ENCODE assay signal across 8 cellular contexts in the genomic region with DNA sequence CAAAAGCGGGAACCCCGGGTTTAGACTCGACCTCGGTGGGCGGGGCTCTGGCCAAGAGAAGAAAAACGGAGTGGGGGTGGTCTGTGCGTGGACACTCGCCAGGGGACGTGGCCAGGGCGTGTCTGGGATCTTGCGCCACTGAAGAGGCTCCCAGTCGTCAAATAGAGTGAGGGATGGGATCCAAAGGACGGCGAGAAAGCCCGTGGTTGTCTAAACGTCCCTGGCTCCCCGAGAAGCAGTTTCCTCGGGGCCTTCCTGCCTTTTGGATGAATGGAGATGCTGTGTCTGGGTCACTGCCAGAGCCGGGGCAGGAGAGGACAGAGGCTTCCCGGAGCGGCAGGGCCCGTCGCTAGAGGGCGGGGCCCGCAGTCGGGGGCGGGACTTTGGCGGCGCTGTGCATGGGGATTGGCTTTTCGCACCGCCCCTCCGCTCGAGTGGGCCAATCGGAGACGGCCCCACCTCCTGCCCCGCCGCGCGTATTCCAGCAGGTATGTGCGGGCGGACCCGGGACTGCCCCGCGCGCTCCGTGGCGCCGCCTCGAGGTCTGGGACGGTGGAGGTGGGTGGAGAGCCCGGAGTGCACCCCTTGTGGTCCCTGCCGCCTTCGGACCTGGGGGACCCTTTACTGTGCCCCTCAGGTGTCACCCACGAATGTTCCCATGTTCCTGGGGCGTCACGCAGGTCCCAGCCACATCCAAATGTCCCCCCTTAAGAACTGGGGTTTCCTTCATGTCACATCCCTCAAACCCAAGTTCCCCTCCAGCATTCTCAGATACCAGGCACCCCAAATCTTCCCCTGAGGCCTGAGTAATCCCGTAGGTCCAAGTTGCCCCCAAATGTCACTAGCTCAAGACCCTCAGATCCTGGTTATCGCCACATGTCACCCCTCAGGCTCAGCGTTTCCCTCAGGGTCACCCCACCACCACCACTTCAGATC. TPM values are rescaled to one million over a fixed set of nuclear protein-coding genes. Genes with fewer than 3 reads are reported as not detected.
A peak's percentile ranks its signal among the peaks of the same experiment; 100 is the strongest.
DNase-seq lines count a peak whose midpoint lies in the region; ATAC-seq and TF ChIP-seq lines count a peak whose summit lies in the region.

No MANE protein-coding gene starts in this region.

- H3K4me3 Mint-ChIP-seq in Caco-2 (ENCODE audit: unreplicated experiment) = peak overlapping the region; percentile 69
- H3K4me3 Mint-ChIP-seq in activated T-helper 2 cell treated with anti-CD3 and anti-CD28 coated beads, Interferon-gamma antibody, Interleukin-2, Interleukin-4, amounts not matched to agents 10 μg/mL and 5 μg/mL and 100 μg/mL, durations not matched to agents 14 hours and 24 hours and 36 hours (ENCODE audit: low read depth) = peak overlapping the region; percentile 74
- H3K4me3 Mint-ChIP-seq in nephron = peak overlapping the region; percentile 82 to 84 (median 84)
- peak overlapping the region; percentile 75 to 93 for H3K4me3 Mint-ChIP-seq in stimulated activated naive CD8-positive, alpha-beta T cell treated with anti-CD3 and anti-CD28 coated beads, Interleukin-15, amount 100 ng/mL, for 72 hours

- H3K4me3 ChIP-seq in Caco-2 (ENCODE audit: low read depth, low read length) (peak overlapping the region; percentile 35), Panc1 (ENCODE audit: low read depth in 2 of 2, low read length in 2 of 2) (peak overlapping the region in 1 of 2 experiments; percentile 29; a peak in 2 of 4 replicates), fibroblast of pulmonary artery (replicated peaks; ENCODE audit: low read depth, low read length) (no peak overlapping the region)

- H3K27ac ChIP-seq in Panc1 (ENCODE audit: low read length) = peak overlapping the region; percentile 84

- peak; percentile 76 for ATAC-seq in Panc1
- peak; percentile 87 for ATAC-seq in stimulated activated naive CD8-positive, alpha-beta T cell treated with anti-CD3 and anti-CD28 coated beads, Interleukin-15, amount 100 ng/mL, for 72 hours

- H3K9me3 Mint-ChIP-seq in Caco-2 (ENCODE audit: unreplicated experiment) (no peaks in the 10 kb centered on the region), nephron (no peaks in the 10 kb centered on the region)
- no peaks in the 10 kb centered on the region for H3K9me3 Mint-ChIP-seq in activated T-helper 2 cell treated with anti-CD3 and anti-CD28 coated beads, Interferon-gamma antibody, Interleukin-2, Interleukin-4, amounts not matched to agents 10 μg/mL and 5 μg/mL and 100 μg/mL, durations not matched to agents 14 hours and 24 hours and 36 hours
- H3K9me3 Mint-ChIP-seq in stimulated activated naive CD8-positive, alpha-beta T cell treated with anti-CD3 and anti-CD28 coated beads, Interleukin-15, amount 100 ng/mL, for 72 hours = no peaks in the 10 kb centered on the region

- no TSS peak for BruUV-seq in Caco-2 (replicated peaks; lab: Mats Ljungman, UMichigan)
- BruUV-seq in Panc1 (replicated peaks; lab: Mats Ljungman, UMichigan) = no TSS peak

- H3K36me3 ChIP-seq in Caco-2 (ENCODE audit: control insufficient read depth, insufficient read depth, low read length) (no peaks in the 10 kb centered on the region; the same call in 1 of the 2 replicates), Panc1 (ENCODE audit: control insufficient read depth, insufficient read depth, low read length) (no peaks in the 10 kb centered on the region; the same call in 1 of the 2 replicates)

- POLR2A ChIA-PET in Caco-2 (lab: Charles Lee) = no interaction called here
- POLR2A ChIA-PET in Panc1 (lab: Charles Lee) = interaction anchor here (0.6 kb wide), 1 partner anchor 30 kb away, joined by 5 read pairs; no protein-coding TSS in a partner anchor

- H3K27me3 Mint-ChIP-seq in Caco-2 (ENCODE audit: insufficient read depth, unreplicated experiment) (no peaks in the 10 kb centered on the region), nephron (ENCODE audit: low read depth) (no peaks in the 10 kb centered on the region)
- H3K27me3 Mint-ChIP-seq in activated T-helper 2 cell treated with anti-CD3 and anti-CD28 coated beads, Interferon-gamma antibody, Interleukin-2, Interleukin-4, amounts not matched to agents 10 μg/mL and 5 μg/mL and 100 μg/mL, durations not matched to agents 14 hours and 24 hours and 36 hours (ENCODE audit: low read depth) = no peaks in the 10 kb centered on the region
- H3K27me3 Mint-ChIP-seq in stimulated activated naive CD8-positive, alpha-beta T cell treated with anti-CD3 and anti-CD28 coated beads, Interleukin-15, amount 100 ng/mL, for 72 hours = no peaks in the 10 kb centered on the region

- DNase-seq in Caco-2 (peak; percentile 85 to 92), GM20000 (ENCODE audit: low spot score) (peak; percentile 99), HuH-7.5 (ENCODE audit: low spot score) (peak; percentile 99), Panc1 (ENCODE audit: low read depth, low spot score) (no peak), fibroblast of pulmonary artery (ENCODE audit: low read depth) (peak; percentile 90)
- peak; percentile 90 for DNase-seq in activated T-helper 2 cell treated with anti-CD3 and anti-CD28 coated beads, Interferon-gamma antibody, Interleukin-2, Interleukin-4, amounts not matched to agents 10 μg/mL and 5 μg/mL and 100 μg/mL, durations not matched to agents 14 hours and 24 hours and 36 hours (ENCODE audit: low spot score)
- peak; percentile 90 to 93 for DNase-seq in stimulated activated naive CD8-positive, alpha-beta T cell treated with anti-CD3 and anti-CD28 coated beads, Interleukin-15, amount 100 ng/mL, for 72 hours

- H3K27ac Mint-ChIP-seq in Caco-2 (ENCODE audit: unreplicated experiment) (peak overlapping the region; percentile 81), nephron (peak overlapping the region; percentile 9 to 77 (median 45))
- peak overlapping the region; percentile 90 for H3K27ac Mint-ChIP-seq in activated T-helper 2 cell treated with anti-CD3 and anti-CD28 coated beads, Interferon-gamma antibody, Interleukin-2, Interleukin-4, amounts not matched to agents 10 μg/mL and 5 μg/mL and 100 μg/mL, durations not matched to agents 14 hours and 24 hours and 36 hours
- H3K27ac Mint-ChIP-seq in stimulated activated naive CD8-positive, alpha-beta T cell treated with anti-CD3 and anti-CD28 coated beads, Interleukin-15, amount 100 ng/mL, for 72 hours = peak overlapping the region; percentile 57 to 90

- H3K4me1 ChIP-seq in Caco-2 = peaks cover 5% of the 10 kb centered on the region; the same call in 1 of the 2 replicates
- peaks cover 39% of the 10 kb centered on the region for H3K4me1 ChIP-seq in Panc1 (ENCODE audit: control insufficient read depth, insufficient read depth, low read length)

- H3K9me3 ChIP-seq in Caco-2 (no peaks in the 10 kb centered on the region), Panc1 (ENCODE audit: control insufficient read depth, insufficient read depth, low read depth, low read length) (no peaks in the 10 kb centered on the region)

- TF ChIP-seq CTCF in Caco-2 (IDR thresholded peaks at IDR 0.05; ENCODE audit: insufficient read depth in 1 of 2, low read depth in 1 of 2, low read length in 1 of 2, severe bottlenecking in 1 of 2, unreplicated experiment in 1 of 2) = peak; percentile 28 to 74
- peak; percentile 46 for TF ChIP-seq CTCF in GM20000 (IDR thresholded peaks at IDR 0.05; ENCODE audit: extremely low read depth, missing control alignments)
- peak; percentile 78 for TF ChIP-seq CTCF in Panc1 (IDR thresholded peaks at IDR 0.05)
- TF ChIP-seq CTCF in fibroblast of pulmonary artery (IDR thresholded peaks at IDR 0.05; ENCODE audit: low read length, missing control alignments) = peak; percentile 29
- peak; percentile 23 to 46 (median 27) for TF ChIP-seq CTCF in nephron (IDR thresholded peaks at IDR 0.05; ENCODE audit: unreplicated experiment in 3 of 3)

- CTCF ChIA-PET in Caco-2 (lab: Charles Lee) (interaction anchor here (1.0 kb wide), 1 partner anchor 29 kb away, joined by 3 read pairs; no protein-coding TSS in a partner anchor), Panc1 (lab: Charles Lee) (no interaction called here)

- intact Hi-C loops in Caco-2 (cut with micrococcal nuclease; ENCODE audit: unreplicated experiment) = no loop called here
- intact Hi-C loops in Panc1 (cut with micrococcal nuclease; ENCODE audit: unreplicated experiment) = loop anchor here (2.0 kb wide), 1 partner anchor 27 kb away; no protein-coding TSS in a partner anchor
- intact Hi-C loops in activated T-helper 2 cell treated with anti-CD3 and anti-CD28 coated beads, Interferon-gamma antibody, Interleukin-2, Interleukin-4, amounts not matched to agents 10 μg/mL and 5 μg/mL and 100 μg/mL, durations not matched to agents 14 hours and 24 hours and 36 hours (cut with micrococcal nuclease) = loop anchor here (1.0 to 2.0 kb wide), 2 partner anchors 13 to 38 kb away; a partner anchor contains a TSS

- in situ Hi-C loops in Panc1 (cut with HindIII; ENCODE audit: low pct_unique_long_range_greater_than_20kb, low sequenced_read_pairs) = no loop called here

- H3K36me3 Mint-ChIP-seq in Caco-2 (ENCODE audit: insufficient read depth, unreplicated experiment) = peaks cover 44% of the 10 kb centered on the region
- peaks cover 47% of the 10 kb centered on the region for H3K36me3 Mint-ChIP-seq in activated T-helper 2 cell treated with anti-CD3 and anti-CD28 coated beads, Interferon-gamma antibody, Interleukin-2, Interleukin-4, amounts not matched to agents 10 μg/mL and 5 μg/mL and 100 μg/mL, durations not matched to agents 14 hours and 24 hours and 36 hours (ENCODE audit: low read depth)
- H3K36me3 Mint-ChIP-seq in nephron (ENCODE audit: low read depth) = peaks cover 21% of the 10 kb centered on the region

- H3K4me1 Mint-ChIP-seq in Caco-2 (ENCODE audit: low read depth, unreplicated experiment) (no peaks in the 10 kb centered on the region), nephron (peaks cover 5% of the 10 kb centered on the region)
- H3K4me1 Mint-ChIP-seq in activated T-helper 2 cell treated with anti-CD3 and anti-CD28 coated beads, Interferon-gamma antibody, Interleukin-2, Interleukin-4, amounts not matched to agents 10 μg/mL and 5 μg/mL and 100 μg/mL, durations not matched to agents 14 hours and 24 hours and 36 hours (ENCODE audit: low read depth) = peaks cover 28% of the 10 kb centered on the region
- peaks cover 71% of the 10 kb centered on the region for H3K4me1 Mint-ChIP-seq in stimulated activated naive CD8-positive, alpha-beta T cell treated with anti-CD3 and anti-CD28 coated beads, Interleukin-15, amount 100 ng/mL, for 72 hours

- H3K27me3 ChIP-seq in Caco-2 (replicated peaks; ENCODE audit: control insufficient read depth, insufficient read depth, low read length) = no peaks in the 10 kb centered on the region
- no peaks in the 10 kb centered on the region for H3K27me3 ChIP-seq in Panc1 (ENCODE audit: control insufficient read depth, insufficient read depth, low read length)

RNA-seq across cellular contexts. Expression of a gene that starts 38.4 kb away (rescaled TPM):
- total RNA-seq in Caco-2 (2022) = 4.0 and 5.7 TPM in 2 replicates
- 8.7 TPM for total RNA-seq in Panc1 (2021; ENCODE audit: unreplicated experiment)
- polyA plus RNA-seq in Panc1 (2012; ENCODE audit: insufficient read length) = 11.3 TPM
- 9.8 and 10.6 TPM in 2 replicates for total RNA-seq in activated T-helper 2 cell treated with anti-CD3 and anti-CD28 coated beads, Interferon-gamma antibody, Interleukin-2, Interleukin-4, amounts not matched to agents 10 μg/mL and 5 μg/mL and 100 μg/mL, durations not matched to agents 14 hours and 24 hours and 36 hours

RNA-seq across cellular contexts. Expression of a gene that starts 43.3 kb away (rescaled TPM):
- not detected in 2 replicates for total RNA-seq in Caco-2 (2022)
- 0.33 TPM for total RNA-seq in Panc1 (2021; ENCODE audit: unreplicated experiment)
- 0.71 TPM for polyA plus RNA-seq in Panc1 (2012; ENCODE audit: insufficient read length)
- 1.6 and 1.8 TPM in 2 replicates for total RNA-seq in activated T-helper 2 cell treated with anti-CD3 and anti-CD28 coated beads, Interferon-gamma antibody, Interleukin-2, Interleukin-4, amounts not matched to agents 10 μg/mL and 5 μg/mL and 100 μg/mL, durations not matched to agents 14 hours and 24 hours and 36 hours

RNA-seq across cellular contexts. Expression of a gene that starts 59.3 kb away (rescaled TPM):
- 107 and 113 TPM in 2 replicates for total RNA-seq in Caco-2 (2022)
- 97.2 TPM for total RNA-seq in Panc1 (2021; ENCODE audit: unreplicated experiment)
- polyA plus RNA-seq in Panc1 (2012; ENCODE audit: insufficient read length) = 244 TPM
- total RNA-seq in activated T-helper 2 cell treated with anti-CD3 and anti-CD28 coated beads, Interferon-gamma antibody, Interleukin-2, Interleukin-4, amounts not matched to agents 10 μg/mL and 5 μg/mL and 100 μg/mL, durations not matched to agents 14 hours and 24 hours and 36 hours = 131 and 137 TPM in 2 replicates

Comparison
In these comparisons a context has a peak if more than half of its experiments do, and no peak if none do; other contexts are left out.
1. CTCF ChIP-seq: peak in every context shown above with its lines; median percentile 78 in Panc1; 51 in Caco-2; 46 in GM20000; 29 in fibroblast of pulmonary artery; 27 in nephron.